8 cellular contexts compared by ENCODE assay signal in the genomic region with DNA sequence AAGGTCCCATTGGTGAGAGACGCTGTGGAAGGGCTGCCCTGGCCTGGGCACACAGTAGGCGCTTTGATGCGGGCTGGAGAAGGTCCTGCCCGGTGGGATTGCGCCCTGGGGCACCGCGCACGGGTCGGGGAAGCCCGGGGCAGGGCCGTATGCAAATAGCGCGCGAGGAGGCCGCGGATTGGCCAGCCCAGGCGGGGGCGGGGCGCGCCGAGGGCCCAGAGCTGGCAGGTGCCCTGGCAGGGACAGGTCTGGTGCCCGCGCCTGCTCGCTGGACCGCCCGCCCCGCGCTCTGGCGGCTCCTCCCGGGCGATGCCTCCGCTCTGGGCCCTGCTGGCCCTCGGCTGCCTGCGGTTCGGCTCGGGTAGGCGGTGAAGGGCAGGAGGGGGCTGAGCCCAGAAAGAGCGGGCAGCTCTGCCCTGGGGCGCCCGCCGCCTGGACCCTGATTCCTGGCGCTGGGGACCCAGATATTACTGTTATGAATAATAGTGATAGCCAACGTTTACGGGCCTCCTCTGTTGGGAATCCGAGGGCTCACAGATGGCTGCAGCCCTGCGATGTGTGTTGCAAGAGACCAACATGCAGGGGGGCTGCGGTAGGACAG. TPM values are rescaled to one million over a fixed set of nuclear protein-coding genes. Genes with fewer than 3 reads are reported as not detected.
DNase-seq lines count a peak whose midpoint lies in the region; ATAC-seq and TF ChIP-seq lines count a peak whose summit lies in the region.

A gene (plus strand): TSS at position 245 of the 601 bp plus-strand sequence. CDS start 65 bp downstream, at position 310.

- H3K4me3 Mint-ChIP-seq in mesothelial cell of epicardium = peak within 1 kb of the TSS; percentile 52

- H3K27me3 ChIP-seq in dorsolateral prefrontal cortex = peaks cover 0 to 5% (median 0%) of the 10 kb centered on the region in 45 donors

- H3K4me1 Mint-ChIP-seq in mesothelial cell of epicardium = peaks cover 10% of the 10 kb centered on the region

- no peaks in the 10 kb centered on the region for H3K36me3 Mint-ChIP-seq in mesothelial cell of epicardium

- peak within 1 kb of the TSS in 3 of 59 donors; percentile 9 to 58 (median 29) for H3K27ac ChIP-seq in dorsolateral prefrontal cortex

- intact Hi-C loops in dorsolateral prefrontal cortex (cut with DNase I) = no loop called here

- H3K4me3 ChIP-seq in dorsolateral prefrontal cortex = peak within 1 kb of the TSS; percentile 29 to 64 (median 48)

- DNase-seq in NCI-H524 (lab: John Stamatoyannopoulos, UW) = peak; percentile 9 to 64
- DNase-seq in NCI-H524 treated with DMSO at 0.1 percent for 48 hours (lab: John Stamatoyannopoulos, UW) = no peak
- DNase-seq in activated CD4-positive, alpha-beta T cell treated with anti-CD3 and anti-CD28 coated beads for 24 hours (ENCODE audit: low read depth in 2 of 2) = peak; percentile 35 to 44
- peak in 7 of 10 donors; percentile 28 to 72 (median 51) for DNase-seq in dorsolateral prefrontal cortex
- DNase-seq in mesothelial cell of epicardium (ENCODE audit: low spot score in 2 of 2, unreplicated experiment in 2 of 2) = peak; percentile 46 to 73
- DNase-seq in stimulated activated CD8-positive, alpha-beta memory T cell treated with anti-CD3 and anti-CD28 coated beads, Interleukin-2, amount 100 ng/mL, for 48 hours (ENCODE audit: low read depth in 2 of 2) = peak; percentile 33 to 39

- TF ChIP-seq CTCF in dorsolateral prefrontal cortex (IDR thresholded peaks at IDR 0.05 in 54 of 56, conservative IDR thresholded peaks at IDR 0.05 in 2 of 56; ENCODE audit: low read depth in 1 of 56, partially characterized antibody in 56 of 56) (no peak), mesothelial cell of epicardium (IDR thresholded peaks at IDR 0.05; ENCODE audit: unreplicated experiment) (no peak)

- no peaks in the 10 kb centered on the region for H3K9me3 Mint-ChIP-seq in mesothelial cell of epicardium

- peaks cover 40% of the 10 kb centered on the region for H3K27me3 Mint-ChIP-seq in mesothelial cell of epicardium (ENCODE audit: low read depth)

- no peak for ATAC-seq in HG03045 (IDR thresholded peaks at IDR 0.05; ENCODE audit: unreplicated experiment)
- no peak for ATAC-seq in HG02884 (IDR thresholded peaks at IDR 0.05; ENCODE audit: unreplicated experiment)

- H3K27ac Mint-ChIP-seq in mesothelial cell of epicardium = no peak within 1 kb of the TSS

RNA-seq across cellular contexts. Expression of the gene that starts here (rescaled TPM):
- total RNA-seq in dorsolateral prefrontal cortex (1 to 10 TPM in 2 of 120 experiments, under 1 TPM in 8, not detected in 110; 0.41 to 1.8 (median 0.82) TPM), mesothelial cell of epicardium (0.59 to 0.87 TPM (median 0.84 TPM) in 3 replicates)

Comparison
In these comparisons a context has a peak if more than half of its experiments do, and no peak if none do; other contexts are left out.
1. Peak in DNase-seq in mesothelial cell of epicardium; RNA of the gene not detected or under 1 TPM.